ENCODE assay signal across 15 cellular contexts in the genomic region with DNA sequence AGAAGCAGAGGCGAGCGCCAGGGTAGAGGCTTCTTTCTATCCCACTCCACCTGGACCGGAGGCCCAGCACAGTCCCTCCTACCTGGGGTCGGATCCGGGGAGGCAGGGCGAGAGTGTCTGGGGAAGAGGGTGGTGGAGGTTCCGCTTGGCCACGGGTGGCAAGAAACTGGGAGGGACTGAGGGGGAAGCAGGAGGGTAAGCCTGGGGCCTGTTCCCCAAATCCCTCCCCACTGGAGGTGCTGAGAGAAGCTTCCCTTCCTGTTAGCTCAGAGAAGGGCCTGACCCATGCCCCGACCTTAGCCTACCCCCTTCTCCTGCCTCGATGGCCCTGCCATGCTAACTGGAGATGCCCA. TPM values are rescaled to one million over a fixed set of nuclear protein-coding genes. Genes with fewer than 3 reads are reported as not detected.
DNase-seq lines count a peak whose midpoint lies in the region; ATAC-seq, FAIRE-seq and TF ChIP-seq lines count a peak whose summit lies in the region.
"Had no signal": no experiment of that assay in that cellular context is flagged by ENCODE, and none has a peak within 500 bp of the region (broad histone marks: within the 10 kb centered on the region; RNA-seq: fewer than 3 reads in every experiment).

No MANE protein-coding gene starts in this region.

- H3K79me1 ChIP-seq in neuronal stem cell (ENCODE audit: low read depth, low read length) = peaks cover 5% of the 10 kb centered on the region

- H3K9me3 ChIP-seq in heart right ventricle (no peaks in the 10 kb centered on the region), gastroesophageal sphincter (no peaks in the 10 kb centered on the region), neuronal stem cell (replicated peaks in 1 of 2; ENCODE audit: control insufficient read depth in 2 of 2, insufficient read depth in 1 of 2, low read depth in 1 of 2, low read length in 2 of 2) (peaks cover 0 to 2% of the 10 kb centered on the region in 2 donors), upper lobe of right lung (no peaks in the 10 kb centered on the region), small intestine (ENCODE audit: control insufficient read depth, low read depth) (no peaks in the 10 kb centered on the region)

- H2BK5ac ChIP-seq in neuronal stem cell (ENCODE audit: low read length) = peak overlapping the region; percentile 56

- H3K9ac ChIP-seq in neuronal stem cell (ENCODE audit: low read depth, low read length, poor library complexity) = peak overlapping the region; percentile 64

- peak overlapping the region; percentile 29 for H3K23ac ChIP-seq in neuronal stem cell (ENCODE audit: low read depth, low read length, poor library complexity)

- TF ChIP-seq CTCF in heart right ventricle (IDR thresholded peaks at IDR 0.05) (no peak), gastroesophageal sphincter (IDR thresholded peaks at IDR 0.05) (no peak), upper lobe of right lung (IDR thresholded peaks at IDR 0.05) (no peak)

- H3K18ac ChIP-seq in neuronal stem cell (ENCODE audit: low read length) = peak overlapping the region; percentile 90

- TF ChIP-seq EP300 in gastroesophageal sphincter (IDR thresholded peaks at IDR 0.05) = no peak

- peak overlapping the region; percentile 95 for H2AK5ac ChIP-seq in neuronal stem cell (ENCODE audit: low read depth, low read length)

- H3K36me3 ChIP-seq in heart right ventricle (no peaks in the 10 kb centered on the region), gastroesophageal sphincter (no peaks in the 10 kb centered on the region), neuronal stem cell (replicated peaks in 1 of 2; ENCODE audit: control insufficient read depth in 2 of 2, insufficient read depth in 2 of 2, low read length in 2 of 2) (no peaks in the 10 kb centered on the region), upper lobe of right lung (no peaks in the 10 kb centered on the region), small intestine (ENCODE audit: control insufficient read depth in 2 of 2, insufficient read depth in 2 of 2, low read length in 2 of 2) (no peaks in the 10 kb centered on the region)
- H3K36me3 ChIP-seq: SJSA1 had no signal

- no peak for FAIRE-seq in small intestine (lab: Jason Lieb, UNC)
- FAIRE-seq: colon, TTC549 had no signal

- H2AFZ ChIP-seq in neuronal stem cell (ENCODE audit: low read length) = no peak overlapping the region

- H3K27me3 ChIP-seq in heart right ventricle (peaks cover 0 to 58% (median 9%) of the 10 kb centered on the region in 7 donors), gastroesophageal sphincter (no peaks in the 10 kb centered on the region), neuronal stem cell (ENCODE audit: control insufficient read depth in 3 of 3, insufficient read depth in 3 of 3, low read depth in 1 of 3, low read length in 3 of 3) (peaks cover 11 to 39% (median 21%) of the 10 kb centered on the region in 3 experiments), upper lobe of right lung (no peaks in the 10 kb centered on the region), small intestine (ENCODE audit: control insufficient read depth in 2 of 2, insufficient read depth in 2 of 2, low read length in 2 of 2) (no peaks in the 10 kb centered on the region)
- H3K27me3 ChIP-seq: SJSA1 had no signal

- H2BK12ac ChIP-seq in neuronal stem cell (ENCODE audit: low read length) = peak overlapping the region; percentile 97

- H4K8ac ChIP-seq in neuronal stem cell (ENCODE audit: low read depth, low read length) = peak overlapping the region; percentile 70

- peak overlapping the region; percentile 63 for H2BK120ac ChIP-seq in neuronal stem cell (ENCODE audit: low read depth, low read length)

- intact Hi-C loops in heart right ventricle (cut with DNase I) (loop anchor here in 4 of 10 donors (5.0 to 10.0 kb wide), 4 partner anchors 110 to 133 kb away; a partner anchor contains a TSS), Right ventricle myocardium inferior (cut with DNase I) (loop anchor here (5.0 to 10.0 kb wide), 2 partner anchors 133 to 450 kb away; no protein-coding TSS in a partner anchor), upper lobe of right lung (cut with DNase I) (loop anchor here (10.0 kb wide), 1 partner anchor 120 kb away; a partner anchor contains a TSS)

- no peak overlapping the region for H3K4me2 ChIP-seq in neuronal stem cell (ENCODE audit: insufficient read depth, low read length, poor library complexity, severe bottlenecking)

- no peak for ATAC-seq in heart right ventricle
- ATAC-seq in Right ventricle myocardium inferior = no peak
- ATAC-seq in gastroesophageal sphincter = no peak
- ATAC-seq in upper lobe of right lung = no peak

- no peak for DNase-seq in heart right ventricle
- DNase-seq in Right ventricle myocardium inferior (ENCODE audit: missing footprints) = no peak
- DNase-seq in neuronal stem cell (ENCODE audit: low spot score) = no peak
- no peak for DNase-seq in upper lobe of right lung
- DNase-seq in NCI-H128 (lab: John Stamatoyannopoulos, UW; ENCODE audit: unreplicated experiment) = no peak
- DNase-seq in OCI-M2 (lab: John Stamatoyannopoulos, UW; ENCODE audit: unreplicated experiment) = no peak
- no peak for DNase-seq in small intestine
- DNase-seq: activated CD4-positive, alpha-beta T cell treated with anti-CD3 and anti-CD28 coated beads, Interleukin-2, amount 50 U/mL, for 48 hours; NCI-H2227 treated with DMSO at 0.1 percent for 48 hours; stimulated activated CD4-positive, alpha-beta T cell treated with anti-CD3 and anti-CD28 coated beads, Interleukin-12 subunit alpha, Interleukin-12 subunit beta, amount 100 ng/mL, for 4 hours had no signal

- WGBS in heart right ventricle, 2 donors = 72 to 85% methylated on average over 10 of the region's 10 CpGs
- 20 to 87% methylated on average over 1 to 3 of the region's 10 CpGs for WGBS in gastroesophageal sphincter (ENCODE audit: low coverage in 1 of 2), 2 donors
- WGBS in neuronal stem cell (ENCODE audit: extremely low coverage in 2 of 2, insufficient read length in 2 of 2, insufficient replicate concordance in 1 of 2), 2 donors = no CpG with 5 or more reads among the region's 10 CpGs
- 72 to 78% (median 74%) methylated on average over 10 of the region's 10 CpGs for WGBS in small intestine, 3 donors

- H3K4ac ChIP-seq in neuronal stem cell (ENCODE audit: low read length) = no peak overlapping the region

- peak overlapping the region; percentile 49 for H3K14ac ChIP-seq in neuronal stem cell (ENCODE audit: low read length)

- peak overlapping the region; percentile 53 for H4K91ac ChIP-seq in neuronal stem cell (ENCODE audit: low read depth, low read length, poor library complexity)

- H3K4me3 ChIP-seq in heart right ventricle = peak overlapping the region in 4 of 10 donors; percentile 48 to 60 (median 53)
- H3K4me3 ChIP-seq in gastroesophageal sphincter = no peak overlapping the region
- no peak overlapping the region for H3K4me3 ChIP-seq in neuronal stem cell (ENCODE audit: low read length in 2 of 2)
- peak overlapping the region; percentile 1 for H3K4me3 ChIP-seq in upper lobe of right lung
- H3K4me3 ChIP-seq in small intestine (ENCODE audit: low read depth in 1 of 2, low read length in 2 of 2) = no peak overlapping the region
- H3K4me3 ChIP-seq: SJSA1 had no signal

- H3K4me1 ChIP-seq in heart right ventricle (peaks cover 27 to 88% (median 57%) of the 10 kb centered on the region in 9 donors), gastroesophageal sphincter (peaks cover 3 to 96% (median 65%) of the 10 kb centered on the region in 3 donors), neuronal stem cell (ENCODE audit: control insufficient read depth in 2 of 2, insufficient read depth in 1 of 2, low read depth in 1 of 2, low read length in 2 of 2) (peaks cover 47 to 64% of the 10 kb centered on the region in 2 donors), upper lobe of right lung (peaks cover 48% of the 10 kb centered on the region), small intestine (ENCODE audit: control insufficient read depth in 2 of 2, insufficient read depth in 1 of 2, low read depth in 1 of 2, low read length in 1 of 2) (peaks cover 0 to 21% of the 10 kb centered on the region in 2 donors)

- no peak for TF ChIP-seq POLR2A in gastroesophageal sphincter (IDR thresholded peaks at IDR 0.05)

- H2BK15ac ChIP-seq in neuronal stem cell (ENCODE audit: low read length) = peak overlapping the region; percentile 90

- H3K27ac ChIP-seq in heart right ventricle = peak overlapping the region in 7 of 10 donors; percentile 36 to 88 (median 76)
- peak overlapping the region in 3 of 4 donors; percentile 87 to 89 (median 88) for H3K27ac ChIP-seq in gastroesophageal sphincter
- H3K27ac ChIP-seq in neuronal stem cell (replicated peaks; ENCODE audit: low read length) = no peak overlapping the region
- H3K27ac ChIP-seq in upper lobe of right lung = peak overlapping the region; percentile 17
- no peak overlapping the region for H3K27ac ChIP-seq in small intestine (ENCODE audit: low read depth in 1 of 2, low read length in 1 of 2)
- H3K27ac ChIP-seq: SJSA1 had no signal

RNA-seq across cellular contexts. Expression of a gene that starts 1.8 kb away (rescaled TPM):
- 10 to 100 TPM in 1 of 10 donors, 1 to 10 TPM in 9; 6.4 to 15.9 (median 9.0) TPM for total RNA-seq in heart right ventricle
- polyA plus RNA-seq in heart right ventricle = 10 to 100 TPM; 21.1 to 26.1 TPM
- 9.5 TPM for total RNA-seq in Right ventricle myocardium inferior
- total RNA-seq in gastroesophageal sphincter = 100 to 1,000 TPM in 1 of 4 donors, 10 to 100 TPM in 3; 14.8 to 111 (median 55.0) TPM
- 20.8 TPM for polyA plus RNA-seq in neuronal stem cell (2013, experiment 1 of 2)
- 19.8 TPM for polyA plus RNA-seq in neuronal stem cell (2013, experiment 2 of 2)
- 29.7 TPM for total RNA-seq in upper lobe of right lung
- polyA plus RNA-seq in small intestine = 10 to 100 TPM; 10.3 to 34.8 (median 19.9) TPM
- total RNA-seq: SJSA1 had no signal

RNA-seq across cellular contexts. Expression of a gene that starts 21.2 kb away (rescaled TPM):
- total RNA-seq in heart right ventricle = 1 to 10 TPM; 3.2 to 6.3 (median 4.2) TPM
- polyA plus RNA-seq in heart right ventricle = 1 to 10 TPM; 3.6 to 4.4 TPM
- total RNA-seq in Right ventricle myocardium inferior = 2.9 TPM
- 10 to 100 TPM in 3 of 4 donors, 1 to 10 TPM in 1; 7.5 to 26.7 (median 17.3) TPM for total RNA-seq in gastroesophageal sphincter
- 4.1 TPM for polyA plus RNA-seq in neuronal stem cell (2013, experiment 1 of 2)
- polyA plus RNA-seq in neuronal stem cell (2013, experiment 2 of 2) = 4.7 TPM
- total RNA-seq in upper lobe of right lung = 11.1 TPM
- polyA plus RNA-seq in small intestine = 1 to 10 TPM in 2 of 3 donors, not detected in 1; 1.9 to 5.3 TPM

RNA-seq across cellular contexts. Expression of a gene that starts 35.8 kb away (rescaled TPM):
- total RNA-seq in heart right ventricle = 1 to 10 TPM in 1 of 10 donors, under 1 TPM in 8, not detected in 1; 0.16 to 1.4 (median 0.57) TPM
- polyA plus RNA-seq in heart right ventricle = under 1 TPM; 0.41 to 0.51 TPM
- 0.81 TPM for total RNA-seq in Right ventricle myocardium inferior
- total RNA-seq in gastroesophageal sphincter = 1 to 10 TPM in 1 of 4 donors, under 1 TPM in 2, not detected in 1; 0.19 to 2.1 (median 0.27) TPM
- 1.1 TPM for polyA plus RNA-seq in neuronal stem cell (2013, experiment 1 of 2)
- 0.78 TPM for polyA plus RNA-seq in neuronal stem cell (2013, experiment 2 of 2)
- 2.2 TPM for total RNA-seq in upper lobe of right lung
- polyA plus RNA-seq in small intestine = 100 to 1,000 TPM in 2 of 3 donors, 10 to 100 TPM in 1; 93.7 to 166 (median 129) TPM
- total RNA-seq: G401, SJSA1 had no signal

Comparison
In these comparisons a context has a peak if more than half of its experiments do, and no peak if none do; other contexts are left out.
1. H3K27ac ChIP-seq: peak in heart right ventricle (7 of 10), gastroesophageal sphincter (3 of 4) and upper lobe of right lung (single experiment); none in neuronal stem cell (single experiment) and small intestine (0 of 2).